In the genomic region with DNA sequence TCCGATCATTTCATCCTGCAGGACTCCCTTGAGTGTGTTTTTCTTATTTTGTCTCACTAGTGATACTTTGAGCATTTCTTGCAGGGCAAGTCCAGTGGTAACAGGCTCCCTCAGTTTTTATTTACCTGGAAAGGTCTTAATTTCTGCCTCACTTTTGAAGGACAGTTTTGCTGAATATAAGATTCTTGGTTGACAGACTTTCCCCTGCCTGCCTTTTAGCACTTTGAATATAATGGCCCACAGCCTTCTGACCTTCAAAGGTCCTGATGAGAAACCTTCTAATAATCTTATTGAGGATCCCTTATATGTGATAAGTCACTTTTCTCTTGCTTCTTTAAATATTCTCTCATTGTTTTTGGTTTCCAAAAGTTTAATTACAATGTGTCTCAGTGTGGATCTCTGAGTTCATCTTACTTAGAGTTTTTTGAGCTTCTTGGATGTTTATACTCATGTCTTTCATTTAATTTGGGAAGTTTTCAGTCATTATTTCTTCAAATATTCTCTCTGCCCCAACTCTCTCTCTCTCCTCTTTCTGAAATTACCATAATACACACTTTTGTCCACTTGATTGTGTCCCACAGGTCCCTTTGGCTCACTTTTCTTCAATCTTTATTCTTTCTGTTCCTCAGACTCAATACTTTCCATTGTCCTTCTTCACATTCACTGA, we compare ENCODE assay signal across 2 cellular contexts.
TF ChIP-seq lines count a peak whose summit lies in the region.

No MANE protein-coding gene starts in this region.

TF ChIP-seq in HepG2, 621 proteins besides CTCF, POLR2A, EP300 and RAD21:
- TF ChIP-seq ZKSCAN1 (IDR thresholded peaks at IDR 0.05; ENCODE audit: low read length), result no peak
- TF ChIP-seq ZNF136 (CRISPR knock-in tag; IDR thresholded peaks at IDR 0.05; ENCODE audit: low read depth), result 0 out of 2 replicates have a peak, but pooled peaks have one; percentile 35

TF ChIP-seq in GM12878, 131 proteins besides CTCF, POLR2A, EP300 and RAD21:
- TF ChIP-seq, protein P1, sequence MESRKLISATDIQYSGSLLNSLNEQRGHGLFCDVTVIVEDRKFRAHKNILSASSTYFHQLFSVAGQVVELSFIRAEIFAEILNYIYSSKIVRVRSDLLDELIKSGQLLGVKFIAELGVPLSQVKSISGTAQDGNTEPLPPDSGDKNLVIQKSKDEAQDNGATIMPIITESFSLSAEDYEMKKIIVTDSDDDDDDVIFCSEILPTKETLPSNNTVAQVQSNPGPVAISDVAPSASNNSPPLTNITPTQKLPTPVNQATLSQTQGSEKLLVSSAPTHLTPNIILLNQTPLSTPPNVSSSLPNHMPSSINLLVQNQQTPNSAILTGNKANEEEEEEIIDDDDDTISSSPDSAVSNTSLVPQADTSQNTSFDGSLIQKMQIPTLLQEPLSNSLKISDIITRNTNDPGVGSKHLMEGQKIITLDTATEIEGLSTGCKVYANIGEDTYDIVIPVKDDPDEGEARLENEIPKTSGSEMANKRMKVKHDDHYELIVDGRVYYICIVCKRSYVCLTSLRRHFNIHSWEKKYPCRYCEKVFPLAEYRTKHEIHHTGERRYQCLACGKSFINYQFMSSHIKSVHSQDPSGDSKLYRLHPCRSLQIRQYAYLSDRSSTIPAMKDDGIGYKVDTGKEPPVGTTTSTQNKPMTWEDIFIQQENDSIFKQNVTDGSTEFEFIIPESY (IDR thresholded peaks at IDR 0.05), result no peak
- TF ChIP-seq CHD1 (IDR thresholded peaks at IDR 0.05; ENCODE audit: low read depth, low read length), result no peak
- no peak for TF ChIP-seq ZNF217 (IDR thresholded peaks at IDR 0.05)
- no peak for TF ChIP-seq BRCA1 (IDR thresholded peaks at IDR 0.05; ENCODE audit: low read depth, low read length)
- TF ChIP-seq RAD51 (IDR thresholded peaks at IDR 0.05), result no peak
- TF ChIP-seq BMI1 (IDR thresholded peaks at IDR 0.05; ENCODE audit: borderline replicate concordance), result no peak
- no peak for TF ChIP-seq NRF1 (conservative IDR thresholded peaks at IDR 0.05; ENCODE audit: low read depth, low read length)
- TF ChIP-seq PAX5 (IDR thresholded peaks at IDR 0.05; ENCODE audit: borderline replicate concordance, low read depth, low read length), result no peak
- TF ChIP-seq, protein P2, sequence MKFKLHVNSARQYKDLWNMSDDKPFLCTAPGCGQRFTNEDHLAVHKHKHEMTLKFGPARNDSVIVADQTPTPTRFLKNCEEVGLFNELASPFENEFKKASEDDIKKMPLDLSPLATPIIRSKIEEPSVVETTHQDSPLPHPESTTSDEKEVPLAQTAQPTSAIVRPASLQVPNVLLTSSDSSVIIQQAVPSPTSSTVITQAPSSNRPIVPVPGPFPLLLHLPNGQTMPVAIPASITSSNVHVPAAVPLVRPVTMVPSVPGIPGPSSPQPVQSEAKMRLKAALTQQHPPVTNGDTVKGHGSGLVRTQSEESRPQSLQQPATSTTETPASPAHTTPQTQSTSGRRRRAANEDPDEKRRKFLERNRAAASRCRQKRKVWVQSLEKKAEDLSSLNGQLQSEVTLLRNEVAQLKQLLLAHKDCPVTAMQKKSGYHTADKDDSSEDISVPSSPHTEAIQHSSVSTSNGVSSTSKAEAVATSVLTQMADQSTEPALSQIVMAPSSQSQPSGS (IDR thresholded peaks at IDR 0.05; ENCODE audit: low read length), result no peak
- no peak for TF ChIP-seq PML (IDR thresholded peaks at IDR 0.05; ENCODE audit: low read length)
- TF ChIP-seq, protein P3, sequence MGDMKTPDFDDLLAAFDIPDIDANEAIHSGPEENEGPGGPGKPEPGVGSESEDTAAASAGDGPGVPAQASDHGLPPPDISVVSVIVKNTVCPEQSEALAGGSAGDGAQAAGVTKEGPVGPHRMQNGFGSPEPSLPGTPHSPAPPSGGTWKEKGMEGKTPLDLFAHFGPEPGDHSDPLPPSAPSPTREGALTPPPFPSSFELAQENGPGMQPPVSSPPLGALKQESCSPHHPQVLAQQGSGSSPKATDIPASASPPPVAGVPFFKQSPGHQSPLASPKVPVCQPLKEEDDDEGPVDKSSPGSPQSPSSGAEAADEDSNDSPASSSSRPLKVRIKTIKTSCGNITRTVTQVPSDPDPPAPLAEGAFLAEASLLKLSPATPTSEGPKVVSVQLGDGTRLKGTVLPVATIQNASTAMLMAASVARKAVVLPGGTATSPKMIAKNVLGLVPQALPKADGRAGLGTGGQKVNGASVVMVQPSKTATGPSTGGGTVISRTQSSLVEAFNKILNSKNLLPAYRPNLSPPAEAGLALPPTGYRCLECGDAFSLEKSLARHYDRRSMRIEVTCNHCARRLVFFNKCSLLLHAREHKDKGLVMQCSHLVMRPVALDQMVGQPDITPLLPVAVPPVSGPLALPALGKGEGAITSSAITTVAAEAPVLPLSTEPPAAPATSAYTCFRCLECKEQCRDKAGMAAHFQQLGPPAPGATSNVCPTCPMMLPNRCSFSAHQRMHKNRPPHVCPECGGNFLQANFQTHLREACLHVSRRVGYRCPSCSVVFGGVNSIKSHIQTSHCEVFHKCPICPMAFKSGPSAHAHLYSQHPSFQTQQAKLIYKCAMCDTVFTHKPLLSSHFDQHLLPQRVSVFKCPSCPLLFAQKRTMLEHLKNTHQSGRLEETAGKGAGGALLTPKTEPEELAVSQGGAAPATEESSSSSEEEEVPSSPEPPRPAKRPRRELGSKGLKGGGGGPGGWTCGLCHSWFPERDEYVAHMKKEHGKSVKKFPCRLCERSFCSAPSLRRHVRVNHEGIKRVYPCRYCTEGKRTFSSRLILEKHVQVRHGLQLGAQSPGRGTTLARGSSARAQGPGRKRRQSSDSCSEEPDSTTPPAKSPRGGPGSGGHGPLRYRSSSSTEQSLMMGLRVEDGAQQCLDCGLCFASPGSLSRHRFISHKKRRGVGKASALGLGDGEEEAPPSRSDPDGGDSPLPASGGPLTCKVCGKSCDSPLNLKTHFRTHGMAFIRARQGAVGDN (IDR thresholded peaks at IDR 0.05), result no peak
- TF ChIP-seq SUZ12 (IDR thresholded peaks at IDR 0.05; ENCODE audit: unreplicated experiment), result no peak
